In the genomic region with DNA sequence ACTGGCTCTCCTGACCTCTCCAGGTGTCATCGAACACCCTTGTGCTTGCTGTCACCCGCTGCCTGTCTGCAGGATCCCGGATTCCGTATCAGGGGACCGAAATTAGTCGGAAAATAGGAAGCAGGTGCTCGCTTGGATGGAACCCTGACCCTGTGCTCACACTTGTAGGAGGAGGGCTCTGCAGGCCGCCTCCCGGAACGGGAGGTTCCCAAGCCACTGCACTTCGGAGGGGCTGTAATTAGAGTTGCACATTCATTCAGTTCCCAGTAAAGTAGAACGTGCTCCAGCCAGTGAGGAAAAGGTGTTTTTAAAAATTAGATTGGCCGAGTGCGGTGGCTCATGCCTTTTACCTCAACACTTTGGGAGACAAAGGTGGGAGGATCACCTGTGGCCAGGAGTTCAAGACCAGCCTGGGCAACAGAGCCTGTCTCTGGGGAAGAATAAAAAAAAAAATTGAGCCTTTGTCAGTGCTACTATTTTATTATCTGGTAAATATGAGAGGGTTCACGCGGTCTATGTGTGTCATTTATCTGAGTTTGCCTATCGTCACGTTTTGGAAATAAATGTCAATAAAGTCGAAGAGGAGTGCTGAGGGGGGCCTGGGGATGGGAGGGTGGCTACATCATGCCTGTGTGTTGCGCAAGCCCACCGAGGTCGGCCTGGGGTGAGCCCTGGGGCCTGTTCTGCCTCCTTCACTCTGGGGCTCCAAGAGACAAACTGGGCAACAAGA, we compare ENCODE assay signal across 8 cellular contexts. TPM values are rescaled to one million over a fixed set of nuclear protein-coding genes. Genes with fewer than 3 reads are reported as not detected.
A peak's percentile ranks its signal among the peaks of the same experiment; 100 is the strongest.
DNase-seq lines count a peak whose midpoint lies in the region; ATAC-seq and TF ChIP-seq lines count a peak whose summit lies in the region.

No MANE protein-coding gene starts in this region.

- H3K27me3 ChIP-seq in CD8-positive, alpha-beta memory T cell (ENCODE audit: insufficient read depth, low read length, poor library complexity, severe bottlenecking) = no peaks in the 10 kb centered on the region
- H3K27me3 ChIP-seq in HUES64 (ENCODE audit: insufficient read depth, low read length) = no peaks in the 10 kb centered on the region
- no peaks in the 10 kb centered on the region for H3K27me3 ChIP-seq in NT2/D1 (ENCODE audit: insufficient read depth, insufficient read length)
- no peaks in the 10 kb centered on the region for H3K27me3 ChIP-seq in ovary
- H3K27me3 ChIP-seq in vagina = no peaks in the 10 kb centered on the region

- POLR2A ChIA-PET in CD8-positive, alpha-beta memory T cell (lab: Charles Lee) = interaction anchor here (0.6 to 6.0 kb wide), 6 partner anchors 7 to 108 kb away, joined by 3 to 110 read pairs (median 10); a partner anchor contains a TSS

- H3K27ac ChIP-seq in CD8-positive, alpha-beta memory T cell (ENCODE audit: low read depth, low read length) = peak overlapping the region; percentile 81
- H3K27ac ChIP-seq in HUES64 (ENCODE audit: low read depth, low read length) (no peak overlapping the region), ovary (peak overlapping the region; percentile 89 to 93), vagina (peak overlapping the region; percentile 93)

- peak in 3 of 5 donors; percentile 41 to 59 (median 54) for DNase-seq in CD8-positive, alpha-beta memory T cell
- peak; percentile 80 for DNase-seq in NT2/D1 (ENCODE audit: low read depth, low spot score)
- peak; percentile 54 for DNase-seq in activated T-cell treated with anti-CD3 and anti-CD28 coated beads, Interleukin-2, amount 50 U/mL, for 4 hours
- DNase-seq in fibroblast of peridontal ligament (ENCODE audit: extremely low read depth) = peak; percentile 74
- peak; percentile 62 to 82 (median 73) for DNase-seq in ovary
- no peak for DNase-seq in vagina (ENCODE audit: extremely low spot score in 2 of 2)

- H3K36me3 ChIP-seq in CD8-positive, alpha-beta memory T cell (ENCODE audit: insufficient read depth, low read length) = no peaks in the 10 kb centered on the region
- H3K36me3 ChIP-seq in HUES64 (ENCODE audit: insufficient read depth, low read length) (no peaks in the 10 kb centered on the region), NT2/D1 (ENCODE audit: insufficient read depth, insufficient read length, low read length) (no peaks in the 10 kb centered on the region), ovary (no peaks in the 10 kb centered on the region), vagina (no peaks in the 10 kb centered on the region)

- 82% methylated on average over 22 of the region's 22 CpGs for WGBS in HUES64
- WGBS in ovary, 3 donors = 10 to 22% (median 17%) methylated on average over 22 of the region's 22 CpGs

- CTCF ChIA-PET in CD8-positive, alpha-beta memory T cell (lab: Charles Lee) = interaction anchor here (1.2 to 1.9 kb wide), 5 partner anchors 8 to 14 kb away, joined by 4 to 17 read pairs (median 7); no protein-coding TSS in a partner anchor

- intact Hi-C loops in ovary (cut with DNase I) = no loop called here
- intact Hi-C loops in vagina (cut with DNase I) = no loop called here

- H3K4me3 ChIP-seq in CD8-positive, alpha-beta memory T cell (ENCODE audit: low read length) = peak overlapping the region; percentile 93
- H3K4me3 ChIP-seq in HUES64 (ENCODE audit: low read length) (peak overlapping the region; percentile 91), NT2/D1 (ENCODE audit: insufficient read length, low read depth) (peak overlapping the region; percentile 100), ovary (peak overlapping the region; percentile 82), vagina (peak overlapping the region; percentile 92 to 97)

- H3K9ac ChIP-seq in HUES64 (ENCODE audit: low read depth, low read length) (no peak overlapping the region), NT2/D1 (ENCODE audit: insufficient read length, low read depth) (peak overlapping the region; percentile 100)

- no peak for TF ChIP-seq EP300 in ovary (IDR thresholded peaks at IDR 0.05)

- H3K4me1 ChIP-seq in CD8-positive, alpha-beta memory T cell (ENCODE audit: insufficient read depth, low read length) = peaks cover 47% of the 10 kb centered on the region
- no peaks in the 10 kb centered on the region for H3K4me1 ChIP-seq in HUES64 (ENCODE audit: insufficient read depth, low read length)
- H3K4me1 ChIP-seq in NT2/D1 (ENCODE audit: insufficient read depth, insufficient read length) = peaks cover 3% of the 10 kb centered on the region
- H3K4me1 ChIP-seq in ovary (ENCODE audit: insufficient read depth) = peaks cover 3% of the 10 kb centered on the region
- peaks cover 37% of the 10 kb centered on the region for H3K4me1 ChIP-seq in vagina

- H3K4me1 Mint-ChIP-seq in CD8-positive, alpha-beta memory T cell = peaks cover 29 to 53% (median 38%) of the 10 kb centered on the region in 3 donors
- peaks cover 42% of the 10 kb centered on the region for H3K4me1 Mint-ChIP-seq in activated T-cell treated with anti-CD3 and anti-CD28 coated beads, Interleukin-2, amount 50 U/mL, for 4 hours (ENCODE audit: low read depth)

- peaks cover 0 to 18% (median 8%) of the 10 kb centered on the region in 3 donors for H3K36me3 Mint-ChIP-seq in CD8-positive, alpha-beta memory T cell
- peaks cover 5% of the 10 kb centered on the region for H3K36me3 Mint-ChIP-seq in activated T-cell treated with anti-CD3 and anti-CD28 coated beads, Interleukin-2, amount 50 U/mL, for 4 hours (ENCODE audit: insufficient read depth)

- TF ChIP-seq CTCF in ovary (IDR thresholded peaks at IDR 0.05) (no peak), vagina (IDR thresholded peaks at IDR 0.05) (no peak)

- peak overlapping the region; percentile 82 to 97 (median 94) for H3K27ac Mint-ChIP-seq in CD8-positive, alpha-beta memory T cell

- no peak for TF ChIP-seq POLR2A in ovary (IDR thresholded peaks at IDR 0.05)
- TF ChIP-seq POLR2A in vagina (IDR thresholded peaks at IDR 0.05) = no peak

- H3K9me3 Mint-ChIP-seq in CD8-positive, alpha-beta memory T cell = no peaks in the 10 kb centered on the region
- H3K9me3 Mint-ChIP-seq in activated T-cell treated with anti-CD3 and anti-CD28 coated beads, Interleukin-2, amount 50 U/mL, for 4 hours = no peaks in the 10 kb centered on the region

- H3K4me3 Mint-ChIP-seq in CD8-positive, alpha-beta memory T cell = peak overlapping the region; percentile 90 to 98 (median 95)
- H3K4me3 Mint-ChIP-seq in activated T-cell treated with anti-CD3 and anti-CD28 coated beads, Interleukin-2, amount 50 U/mL, for 4 hours = peak overlapping the region; percentile 98

- ATAC-seq in activated T-cell treated with anti-CD3 and anti-CD28 coated beads, Interleukin-2, amount 50 U/mL, for 4 hours = peak; percentile 50 to 51
- ATAC-seq in GM21381 (IDR thresholded peaks at IDR 0.05; ENCODE audit: unreplicated experiment) = no peak

- no peaks in the 10 kb centered on the region for H3K27me3 Mint-ChIP-seq in CD8-positive, alpha-beta memory T cell
- H3K27me3 Mint-ChIP-seq in activated T-cell treated with anti-CD3 and anti-CD28 coated beads, Interleukin-2, amount 50 U/mL, for 4 hours (ENCODE audit: low read depth) = no peaks in the 10 kb centered on the region

- no peaks in the 10 kb centered on the region for H3K9me3 ChIP-seq in CD8-positive, alpha-beta memory T cell (ENCODE audit: low read length)
- H3K9me3 ChIP-seq in HUES64 (ENCODE audit: insufficient read depth, low read depth, low read length) = no peaks in the 10 kb centered on the region
- no peaks in the 10 kb centered on the region for H3K9me3 ChIP-seq in NT2/D1 (ENCODE audit: insufficient read depth, low read length)
- no peaks in the 10 kb centered on the region for H3K9me3 ChIP-seq in ovary
- H3K9me3 ChIP-seq in vagina = no peaks in the 10 kb centered on the region

RNA-seq across cellular contexts. Expression of a gene that starts 1.5 kb away (rescaled TPM):
- 10 to 100 TPM; 14.3 to 15.5 TPM for total RNA-seq in CD8-positive, alpha-beta memory T cell
- 14.8 TPM for polyA plus RNA-seq in CD8-positive, alpha-beta memory T cell
- 11.4 TPM for polyA plus RNA-seq in HUES64 (2013, experiment 1 of 2)
- polyA plus RNA-seq in HUES64 (2013, experiment 2 of 2) = 12.9 TPM
- 10 to 100 TPM; 14.6 to 16.1 (median 15.1) TPM for total RNA-seq in activated T-cell treated with anti-CD3 and anti-CD28 coated beads, Interleukin-2, amount 50 U/mL, for 4 hours
- total RNA-seq in ovary (10 to 100 TPM in 3 of 7 donors, 1 to 10 TPM in 4; 9.1 to 14.7 (median 9.7) TPM), vagina (11.3 TPM)
- 1 to 10 TPM; 4.1 to 8.6 TPM for polyA plus RNA-seq in ovary

RNA-seq across cellular contexts. Expression of a gene that starts 24.8 kb away (rescaled TPM):
- 10 to 100 TPM; 21.0 to 21.6 TPM for total RNA-seq in CD8-positive, alpha-beta memory T cell
- polyA plus RNA-seq in CD8-positive, alpha-beta memory T cell = 24.7 TPM
- 58.0 TPM for polyA plus RNA-seq in HUES64 (2013, experiment 1 of 2)
- polyA plus RNA-seq in HUES64 (2013, experiment 2 of 2) = 42.2 TPM
- 10 to 100 TPM; 11.4 to 16.2 (median 12.4) TPM for total RNA-seq in activated T-cell treated with anti-CD3 and anti-CD28 coated beads, Interleukin-2, amount 50 U/mL, for 4 hours
- 10 to 100 TPM; 17.3 to 91.1 (median 58.7) TPM for total RNA-seq in ovary
- polyA plus RNA-seq in ovary = 10 to 100 TPM in 1 of 2 donors, 1 to 10 TPM in 1; 7.4 to 62.1 TPM
- 14.7 TPM for total RNA-seq in vagina

RNA-seq across cellular contexts. Expression of a gene that starts 29.7 kb away (rescaled TPM):
- total RNA-seq in CD8-positive, alpha-beta memory T cell = 10 to 100 TPM; 52.3 to 54.5 TPM
- 5.7 TPM for polyA plus RNA-seq in CD8-positive, alpha-beta memory T cell
- 13.6 TPM for polyA plus RNA-seq in HUES64 (2013, experiment 1 of 2)
- 14.5 TPM for polyA plus RNA-seq in HUES64 (2013, experiment 2 of 2)
- 10 to 100 TPM; 50.6 to 67.7 (median 62.3) TPM for total RNA-seq in activated T-cell treated with anti-CD3 and anti-CD28 coated beads, Interleukin-2, amount 50 U/mL, for 4 hours
- total RNA-seq in ovary = 10 to 100 TPM; 17.0 to 44.2 (median 24.1) TPM
- polyA plus RNA-seq in ovary = 10 to 100 TPM in 1 of 2 donors, 1 to 10 TPM in 1; 6.2 to 11.9 TPM
- 17.7 TPM for total RNA-seq in vagina

RNA-seq across cellular contexts. Expression of a gene that starts 54.4 kb away (rescaled TPM):
- total RNA-seq in CD8-positive, alpha-beta memory T cell = 1 to 10 TPM; 7.4 to 8.7 TPM
- polyA plus RNA-seq in CD8-positive, alpha-beta memory T cell = 9.8 TPM
- 9.7 TPM for polyA plus RNA-seq in HUES64 (2013, experiment 1 of 2)
- 12.2 TPM for polyA plus RNA-seq in HUES64 (2013, experiment 2 of 2)
- total RNA-seq in activated T-cell treated with anti-CD3 and anti-CD28 coated beads, Interleukin-2, amount 50 U/mL, for 4 hours = 10 to 100 TPM in 1 of 3 donors, 1 to 10 TPM in 2; 7.4 to 11.9 (median 7.8) TPM
- total RNA-seq in ovary (10 to 100 TPM in 6 of 7 donors, 1 to 10 TPM in 1; 9.4 to 19.6 (median 17.6) TPM), vagina (31.4 TPM)
- 10 to 100 TPM in 1 of 2 donors, 1 to 10 TPM in 1; 1.8 to 10.5 TPM for polyA plus RNA-seq in ovary

Comparison
In these comparisons a context has a peak if more than half of its experiments do, and no peak if none do; other contexts are left out.
1. DNase-seq: peak in CD8-positive, alpha-beta memory T cell (3 of 5), NT2/D1 (single experiment), activated T-cell treated with anti-CD3 and anti-CD28 coated beads, Interleukin-2, amount 50 U/mL, for 4 hours (single experiment), fibroblast of peridontal ligament (single experiment) and ovary (5 of 5); none in vagina (0 of 2).
2. Peak in every context shown above with its lines, with median percentiles within 50 percentile points of each other: H3K4me3 ChIP-seq.